ENCODE assay signal across 1 cellular context in genomic region chr6:148771212-148771601, GRCh38.
TF ChIP-seq lines count a peak whose summit lies in the region.

No MANE protein-coding gene starts in this region.

TF ChIP-seq in HEK293, 187 proteins besides CTCF, POLR2A, EP300 and RAD21 (continued from another document):
- TF ChIP-seq ZBTB44 (tag by site-specific recombination; IDR thresholded peaks at IDR 0.05) = no peak
